ENCODE assay signal across 8 cellular contexts in genomic region chrX:93673056-93673868, GRCh38. TPM values are rescaled to one million over a fixed set of nuclear protein-coding genes. Genes with fewer than 3 reads are reported as not detected.
A peak's percentile ranks its signal among the peaks of the same experiment; 100 is the strongest.
DNase-seq lines count a peak whose midpoint lies in the region; ATAC-seq lines count a peak whose summit lies in the region.

Gene NAP1L3 (minus strand): TSS chrX:93673578. CDS start chrX:93673304, 274 bp downstream.

- peak; percentile 86 for DNase-seq in NCI-H1092 (lab: John Stamatoyannopoulos, UW)
- DNase-seq in activated CD4-positive, CD25-positive, alpha-beta regulatory T cell treated with anti-CD3 and anti-CD28 coated beads, Interleukin-2, amount 50 U/mL, for 72 hours = peak; percentile 54
- DNase-seq in central memory CD4-positive, alpha-beta T cell = peak; percentile 66
- DNase-seq in inferior parietal cortex (ENCODE audit: extremely low spot score) = peak; percentile 84
- DNase-seq in HuH-7 (ENCODE audit: low spot score) = no peak
- DNase-seq in DMS79 (lab: John Stamatoyannopoulos, UW) = no peak

- H3K4me1 ChIP-seq in skeletal muscle tissue (ENCODE audit: control insufficient read depth in 3 of 3, insufficient read depth in 3 of 3, low read length in 3 of 3) = peaks cover 0 to 6% (median 0%) of the 10 kb centered on the region in 3 donors

- H3K4me3 ChIP-seq in skeletal muscle tissue (ENCODE audit: low read length in 3 of 3) = peak within 1 kb of the TSS; percentile 75 to 79 (median 77)

- H3K9me3 ChIP-seq in skeletal muscle tissue (ENCODE audit: control insufficient read depth in 3 of 3, low read length in 3 of 3) = no peaks in the 10 kb centered on the region

- no peaks in the 10 kb centered on the region for H3K27me3 ChIP-seq in skeletal muscle tissue (ENCODE audit: control insufficient read depth in 3 of 3, insufficient read depth in 3 of 3, low read length in 3 of 3)

- peak within 1 kb of the TSS in 2 of 3 donors; percentile 40 to 43 for H3K9ac ChIP-seq in skeletal muscle tissue (ENCODE audit: low read depth in 1 of 3, low read length in 3 of 3)

- H3K27ac ChIP-seq in skeletal muscle tissue (ENCODE audit: low read depth, low read length) = no peak within 1 kb of the TSS

- ATAC-seq in GM19025 (IDR thresholded peaks at IDR 0.05; ENCODE audit: low read depth, unreplicated experiment) = peak; percentile 62

- H3K36me3 ChIP-seq in skeletal muscle tissue (ENCODE audit: control insufficient read depth in 3 of 3, insufficient read depth in 3 of 3, low read length in 3 of 3) = no peaks in the 10 kb centered on the region

RNA-seq across cellular contexts. Expression of gene NAP1L3, which starts in this region (rescaled TPM):
- total RNA-seq in skeletal muscle tissue = 7.3 TPM

Comparison
In these comparisons a context has a peak if more than half of its experiments do, and no peak if none do; other contexts are left out.
1. DNase-seq: peak in NCI-H1092 (single experiment), activated CD4-positive, CD25-positive, alpha-beta regulatory T cell treated with anti-CD3 and anti-CD28 coated beads, Interleukin-2, amount 50 U/mL, for 72 hours (single experiment), central memory CD4-positive, alpha-beta T cell (single experiment) and inferior parietal cortex (single experiment); none in HuH-7 (single experiment) and DMS79 (single experiment).